Comparison of ENCODE assay signal across 19 cellular contexts in genomic region chr4:110624904-110625494, GRCh38. TPM values are rescaled to one million over a fixed set of nuclear protein-coding genes. Genes with fewer than 3 reads are reported as not detected.
A peak's percentile ranks its signal among the peaks of the same experiment; 100 is the strongest.
DNase-seq lines count a peak whose midpoint lies in the region; ATAC-seq and TF ChIP-seq lines count a peak whose summit lies in the region.
"Had no signal": no experiment of that assay in that cellular context is flagged by ENCODE, and none has a peak within 500 bp of the region (broad histone marks: within the 10 kb centered on the region; RNA-seq: fewer than 3 reads in every experiment).

No MANE protein-coding gene starts in this region.

- peaks cover 35% of the 10 kb centered on the region for H3K4me1 Mint-ChIP-seq in neural progenitor cell

- H3K79me2 ChIP-seq in neural progenitor cell (ENCODE audit: low read depth), result no peaks in the 10 kb centered on the region

- H3K27ac ChIP-seq in neural progenitor cell, result no peak overlapping the region

- in situ Hi-C loops in ACHN (cut with HindIII; ENCODE audit: low pct_ligation_motif_present, low pct_unique_long_range_greater_than_20kb, low sequenced_read_pairs), result no loop called here

- H3K27me3 ChIP-seq in neural progenitor cell, result peaks cover 100% of the 10 kb centered on the region

- peaks cover 33% of the 10 kb centered on the region for H3F3A ChIP-seq in neural progenitor cell (ENCODE audit: low read depth)

- no peaks in the 10 kb centered on the region for H3K9me3 ChIP-seq in neural progenitor cell (ENCODE audit: low read depth)

- no peak overlapping the region for H3K4me2 ChIP-seq in neural progenitor cell

- peak; percentile 27 for DNase-seq in NCI-H82 treated with DMSO at 0.1 percent for 48 hours (lab: John Stamatoyannopoulos, UW; ENCODE audit: unreplicated experiment)
- DNase-seq in fibroblast of villous mesenchyme (ENCODE audit: low read depth), result peak; percentile 55
- peak; percentile 16 for DNase-seq in neural progenitor cell (ENCODE audit: low spot score)
- DNase-seq in ACHN, result no peak
- no peak for DNase-seq in NCI-H1048 (lab: John Stamatoyannopoulos, UW)
- DNase-seq in left lobe of liver (ENCODE audit: low spot score), result no peak
- DNase-seq in GDM1 (lab: John Stamatoyannopoulos, UW), result no peak
- DNase-seq: C1 segment of cervical spinal cord; Calu3; CD8-positive, alpha-beta T cell; DMS53; GF-D8; H9; NCI-H1105 treated with DMSO at 0.1 percent for 48 hours; NCI-H2029 treated with DMSO at 0.1 percent for 48 hours; NCI-H2171 treated with DMSO at 0.1 percent for 48 hours; NCI-H524 treated with DMSO at 0.1 percent for 48 hours; Right ventricle myocardium superior had no signal

- H2AFZ ChIP-seq in neural progenitor cell (replicated peaks), result no peak overlapping the region

- no peak overlapping the region for H3K27ac Mint-ChIP-seq in neural progenitor cell
- H3K27ac Mint-ChIP-seq: CD8-positive, alpha-beta T cell; H9 had no signal

- H4K20me1 ChIP-seq in neural progenitor cell (ENCODE audit: low read depth), result peaks cover 64% of the 10 kb centered on the region

- peaks cover 28% of the 10 kb centered on the region for H3K4me1 ChIP-seq in neural progenitor cell

- no peak for ATAC-seq in left lobe of liver
- ATAC-seq: CD8-positive, alpha-beta T cell; K562 had no signal

- TF ChIP-seq CTCF in fibroblast of villous mesenchyme (IDR thresholded peaks at IDR 0.05; ENCODE audit: insufficient read depth, low read depth, low read length) (no peak), neural progenitor cell (IDR thresholded peaks at IDR 0.05) (no peak)

- H3K9me3 Mint-ChIP-seq in neural progenitor cell, result peaks cover 6% of the 10 kb centered on the region
- H3K9me3 Mint-ChIP-seq: CD8-positive, alpha-beta T cell had no signal

- no peaks in the 10 kb centered on the region for H3K36me3 Mint-ChIP-seq in neural progenitor cell
- H3K36me3 Mint-ChIP-seq: CD8-positive, alpha-beta T cell had no signal

- H3K27me3 Mint-ChIP-seq in neural progenitor cell (ENCODE audit: insufficient read depth, low read depth), result peaks cover 90% of the 10 kb centered on the region

- no peak overlapping the region for H3K9ac ChIP-seq in neural progenitor cell

- no peaks in the 10 kb centered on the region for H3K36me3 ChIP-seq in neural progenitor cell

- H3K4me3 Mint-ChIP-seq in neural progenitor cell, result no peak overlapping the region
- H3K4me3 Mint-ChIP-seq: CD8-positive, alpha-beta T cell; H9 had no signal

- H3K4me3 ChIP-seq in fibroblast of villous mesenchyme (ENCODE audit: low read depth, low read length), result no peak overlapping the region
- H3K4me3 ChIP-seq in neural progenitor cell, result no peak overlapping the region
- H3K4me3 ChIP-seq: K562 had no signal

RNA-seq across cellular contexts. Expression of gene PITX2, which starts 2.1 kb away (rescaled TPM):
- total RNA-seq in fibroblast of villous mesenchyme (7.8 and 25.4 TPM in 2 replicates), neural progenitor cell (ENCODE audit: low replicate concordance) (0.59 and 1.6 TPM in 2 replicates), left lobe of liver (not detected)
- total RNA-seq: Calu3; CD8-positive, alpha-beta T cell; K562; Right ventricle myocardium superior had no signal

Comparison
In these comparisons a context has a peak if more than half of its experiments do, and no peak if none do; other contexts are left out.
1. DNase-seq: peak in NCI-H82 treated with DMSO at 0.1 percent for 48 hours (single experiment), fibroblast of villous mesenchyme (single experiment) and neural progenitor cell (single experiment); none in ACHN (single experiment), NCI-H1048 (single experiment), left lobe of liver (single experiment) and GDM1 (single experiment).